9 cellular contexts compared by ENCODE assay signal in genomic region chr15:43872416-43873020, GRCh38. TPM values are rescaled to one million over a fixed set of nuclear protein-coding genes. Genes with fewer than 3 reads are reported as not detected.
DNase-seq lines count a peak whose midpoint lies in the region; ATAC-seq, FAIRE-seq and TF ChIP-seq lines count a peak whose summit lies in the region.
"Had no signal": no experiment of that assay in that cellular context is flagged by ENCODE, and none has a peak within 500 bp of the region (broad histone marks: within the 10 kb centered on the region; RNA-seq: fewer than 3 reads in every experiment).

No MANE protein-coding gene starts in this region.

- H3K4me3 ChIP-seq in H1 (ENCODE audit: extremely low read depth in 1 of 4, insufficient read depth in 2 of 4, low read depth in 3 of 4, low read length in 4 of 4) = no peak overlapping the region

- ATAC-seq in memory B cell (ENCODE audit: low read depth) (peak; percentile 39), GM21825 (IDR thresholded peaks at IDR 0.05; ENCODE audit: unreplicated experiment) (no peak), GM21528 (IDR thresholded peaks at IDR 0.05; ENCODE audit: low FRiP score, unreplicated experiment) (no peak)
- ATAC-seq: activated T-cell treated with anti-CD3 and anti-CD28 coated beads, Interleukin-2, amount 50 U/mL, for 72 hours had no signal

- H4K5ac ChIP-seq in H1 (ENCODE audit: insufficient read length, low read depth, low read length) = no peak overlapping the region

- DNase-seq in D341Med (ENCODE audit: low spot score) = peak; percentile 67
- peak; percentile 44 for DNase-seq in H54 (ENCODE audit: insufficient read length, low spot score)
- peak; percentile 47 for DNase-seq in RCC 7860 (ENCODE audit: low spot score)
- DNase-seq in H1 (ENCODE audit: low read depth in 1 of 2, low spot score in 2 of 2) = peak; percentile 27 to 60
- peak in 1 of 2 donors; percentile 8 for DNase-seq in memory B cell (ENCODE audit: low spot score in 2 of 2)
- no peak for DNase-seq in stimulated activated CD4-positive, alpha-beta T cell treated with anti-CD3 and anti-CD28 coated beads, Interleukin-2, amount 100 ng/mL, for 48 hours

- POLR2A ChIA-PET in H1 (lab: Charles Lee; ENCODE audit: partially characterized antibody) = no interaction called here

- no peaks in the 10 kb centered on the region for H3K79me2 ChIP-seq in H1 (ENCODE audit: control insufficient read depth in 1 of 2, insufficient read depth in 2 of 2, low read length in 2 of 2)

- no peaks in the 10 kb centered on the region for H3K27me3 ChIP-seq in H1 (replicated peaks in 1 of 4; ENCODE audit: control insufficient read depth in 3 of 4, extremely low read depth in 1 of 4, insufficient read depth in 3 of 4, low read length in 3 of 4)

- H3K4ac ChIP-seq in H1 (replicated peaks; ENCODE audit: insufficient read length, low read depth, low read length) = no peak overlapping the region

- H2BK20ac ChIP-seq in H1 (ENCODE audit: low read length) = no peak overlapping the region

- H3K27ac ChIP-seq in H1 (ENCODE audit: low read depth, low read length) = no peak overlapping the region

- H3K9me3 ChIP-seq in H1 (ENCODE audit: insufficient read depth in 2 of 2, low read depth in 1 of 2, low read length in 1 of 2) = no peaks in the 10 kb centered on the region

- WGBS in H1 (ENCODE audit: extremely low coverage in 1 of 2, insufficient coverage in 1 of 2, insufficient read length in 1 of 2, insufficient replicate concordance in 2 of 2, low coverage in 1 of 2, low lambda C conversion rate in 2 of 2, missing lambda C conversion rate in 1 of 2), 2 experiments = 77% methylated on average over 6 of the region's 6 CpGs; no CpG with 5 or more reads in 1 of the 2 experiments

- H3K9ac ChIP-seq in H1 (replicated peaks in 1 of 4; ENCODE audit: extremely low read depth in 1 of 4, low read depth in 3 of 4, low read length in 3 of 4) = no peak overlapping the region

- CTCF ChIA-PET in H1 (lab: Charles Lee; ENCODE audit: partially characterized antibody) = interaction anchor here (0.6 to 4.4 kb wide), 17 partner anchors 9 to 257 kb away, joined by 3 to 30 read pairs (median 4); no protein-coding TSS in a partner anchor

- H2BK15ac ChIP-seq in H1 (ENCODE audit: low read length) = no peak overlapping the region

- H3K27me3 Mint-ChIP-seq in memory B cell = no peaks in the 10 kb centered on the region

- H2BK5ac ChIP-seq in H1 (ENCODE audit: low read depth, low read length) = no peak overlapping the region

- H3K36me3 ChIP-seq in H1 (ENCODE audit: control insufficient read depth in 2 of 4, insufficient read depth in 4 of 4, low read length in 3 of 4) = peaks cover 0 to 7% (median 0%) of the 10 kb centered on the region in 4 experiments; a peak in 5 of 8 replicates

- H2AK5ac ChIP-seq in H1 (ENCODE audit: low read depth, low read length) = no peak overlapping the region

- H3K27ac Mint-ChIP-seq in memory B cell = no peak overlapping the region
- H3K27ac Mint-ChIP-seq: activated T-cell treated with anti-CD3 and anti-CD28 coated beads, Interleukin-2, amount 50 U/mL, for 72 hours had no signal

- TF ChIP-seq EP300 in H1 (IDR thresholded peaks at IDR 0.05; ENCODE audit: borderline replicate concordance in 1 of 2, low read depth in 2 of 2, low read length in 2 of 2) = no peak

- H4K91ac ChIP-seq in H1 (replicated peaks; ENCODE audit: insufficient read length, low read length) = no peak overlapping the region

- no peak overlapping the region for H3K4me3 Mint-ChIP-seq in memory B cell
- H3K4me3 Mint-ChIP-seq: activated T-cell treated with anti-CD3 and anti-CD28 coated beads, Interleukin-2, amount 50 U/mL, for 72 hours had no signal

- peaks cover 4% of the 10 kb centered on the region for H3K36me3 Mint-ChIP-seq in memory B cell

- H3K4me2 ChIP-seq in H1 (ENCODE audit: insufficient read depth in 1 of 2, low read depth in 2 of 2, low read length in 2 of 2) = no peak overlapping the region

- no peaks in the 10 kb centered on the region for H3K4me1 ChIP-seq in H1 (replicated peaks in 1 of 4; ENCODE audit: control insufficient read depth in 3 of 4, insufficient read depth in 4 of 4, low read length in 3 of 4)

- no peak overlapping the region for H4K8ac ChIP-seq in H1 (ENCODE audit: extremely low read depth, insufficient read depth, low read length)

- H2BK120ac ChIP-seq in H1 (replicated peaks; ENCODE audit: low read depth, low read length) = no peak overlapping the region

- no peak overlapping the region for H3K23ac ChIP-seq in H1 (ENCODE audit: insufficient read length)

- TF ChIP-seq RAD21 in H1 (IDR thresholded peaks at IDR 0.05 in 1 of 2, conservative IDR thresholded peaks at IDR 0.05 in 1 of 2; ENCODE audit: low read depth in 2 of 2, low read length in 2 of 2) = peak; percentile 80 to 86

- H2AFZ ChIP-seq in H1 (ENCODE audit: low read length) = no peak overlapping the region

- H3K14ac ChIP-seq in H1 (ENCODE audit: insufficient read length) = no peak overlapping the region

- peaks cover 2% of the 10 kb centered on the region for H3K4me1 Mint-ChIP-seq in memory B cell

- H3K56ac ChIP-seq in H1 (replicated peaks; ENCODE audit: insufficient read length, low read depth, low read length) = no peak overlapping the region

- TF ChIP-seq POLR2A in H54 (IDR thresholded peaks at IDR 0.05; ENCODE audit: low read depth, low read length) (no peak), H1 (IDR thresholded peaks at IDR 0.05; ENCODE audit: control extremely low read depth in 1 of 2, low read depth in 2 of 2, low read length in 2 of 2) (no peak)

- H4K20me1 ChIP-seq in H1 (replicated peaks in 1 of 2; ENCODE audit: control insufficient read depth in 1 of 2, insufficient read depth in 2 of 2, low read length in 2 of 2) = peaks cover 0 to 3% of the 10 kb centered on the region in 2 experiments

- peak; percentile 44 to 81 (median 66) for TF ChIP-seq CTCF in H1 (IDR thresholded peaks at IDR 0.05; ENCODE audit: control extremely low read depth in 1 of 3, insufficient read depth in 1 of 3, low read depth in 1 of 3, low read length in 3 of 3)

- no peaks in the 10 kb centered on the region for H3K9me3 Mint-ChIP-seq in memory B cell
- H3K9me3 Mint-ChIP-seq: activated T-cell treated with anti-CD3 and anti-CD28 coated beads, Interleukin-2, amount 50 U/mL, for 72 hours had no signal

- no peaks in the 10 kb centered on the region for H3K23me2 ChIP-seq in H1 (ENCODE audit: low read depth, low read length)

- FAIRE-seq in H54 (lab: Jason Lieb, UNC) (peak; percentile 75), RCC 7860 (lab: Jason Lieb, UNC) (no peak), H1 (lab: Jason Lieb, UNC) (peak; percentile 81)

- H2BK12ac ChIP-seq in H1 (ENCODE audit: low read depth, low read length) = no peak overlapping the region

- H3K79me1 ChIP-seq in H1 (ENCODE audit: low read depth, low read length) = no peaks in the 10 kb centered on the region

- no peak overlapping the region for H3K18ac ChIP-seq in H1 (ENCODE audit: extremely low read depth, low read length)

TF ChIP-seq in H1, 55 proteins besides CTCF, POLR2A, EP300 and RAD21:
- TF ChIP-seq CHD2 (IDR thresholded peaks at IDR 0.05; ENCODE audit: low read length) (no peak), BRCA1 (IDR thresholded peaks at IDR 0.05; ENCODE audit: low read depth, low read length) (no peak), PHF8 (conservative IDR thresholded peaks at IDR 0.05; ENCODE audit: low read depth, low read length) (no peak), CHD1 (IDR thresholded peaks at IDR 0.05; ENCODE audit: low read depth, low read length) (no peak), GTF2F1 (IDR thresholded peaks at IDR 0.05; ENCODE audit: borderline replicate concordance, low read depth, low read length) (no peak), RFX5 (IDR thresholded peaks at IDR 0.05; ENCODE audit: borderline replicate concordance, low read depth, low read length) (no peak), CBX5 (IDR thresholded peaks at IDR 0.05; ENCODE audit: low read depth, low read length) (no peak), EGR1 (IDR thresholded peaks at IDR 0.05; ENCODE audit: borderline replicate concordance, low read depth, low read length) (no peak)
- TF ChIP-seq, protein P1, sequence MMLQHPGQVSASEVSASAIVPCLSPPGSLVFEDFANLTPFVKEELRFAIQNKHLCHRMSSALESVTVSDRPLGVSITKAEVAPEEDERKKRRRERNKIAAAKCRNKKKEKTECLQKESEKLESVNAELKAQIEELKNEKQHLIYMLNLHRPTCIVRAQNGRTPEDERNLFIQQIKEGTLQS (IDR thresholded peaks at IDR 0.05; ENCODE audit: insufficient read depth, low read depth, low read length) = no peak
- TF ChIP-seq, protein P2, sequence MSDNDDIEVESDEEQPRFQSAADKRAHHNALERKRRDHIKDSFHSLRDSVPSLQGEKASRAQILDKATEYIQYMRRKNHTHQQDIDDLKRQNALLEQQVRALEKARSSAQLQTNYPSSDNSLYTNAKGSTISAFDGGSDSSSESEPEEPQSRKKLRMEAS (IDR thresholded peaks at IDR 0.05) = no peak
TF ChIP-seq in H1: peak in this region for 0.

RNA-seq across cellular contexts. Expression of gene WDR76, which starts 45.7 kb away (rescaled TPM):
- 18.9 and 19.6 TPM in 2 replicates for total RNA-seq in H1 (2021; fragmentation: NEBNext Ultra II Directional; extraction: Animal tissue kit (Norgen Biotek cat#: 25700))
- 2.7 and 4.1 TPM in 2 replicates for polyA plus RNA-seq in H1 (2011; rRNA removed)
- polyA plus RNA-seq in H1 (2011; cell fraction: cytosol; rRNA removed) = 5.2 TPM
- 3.1 TPM for polyA plus RNA-seq in H1 (2011; cell fraction: nucleus; rRNA removed)
- polyA plus RNA-seq in H1 (2012, experiment 1 of 2) = 8.7 to 14.6 TPM (median 10.9 TPM) in 4 replicates
- 2.6 TPM for polyA plus RNA-seq in H1 (2012, experiment 2 of 2)
- 19.2 TPM for polyA plus RNA-seq in H1 (2013, experiment 1 of 2)
- 18.9 TPM for polyA plus RNA-seq in H1 (2013, experiment 2 of 2)
- polyA minus RNA-seq in H1 (2011; rRNA and poly(A)+ RNA removed) = 12.4 and 16.2 TPM in 2 replicates
- polyA minus RNA-seq in H1 (2011; cell fraction: cytosol; rRNA and poly(A)+ RNA removed) = 6.6 TPM
- polyA minus RNA-seq in H1 (2011; cell fraction: nucleus; rRNA and poly(A)+ RNA removed) = 8.4 TPM

RNA-seq across cellular contexts. Expression of gene MFAP1, which starts 48.0 kb away (rescaled TPM):
- 36.6 and 36.7 TPM in 2 replicates for total RNA-seq in H1 (2021; fragmentation: NEBNext Ultra II Directional; extraction: Animal tissue kit (Norgen Biotek cat#: 25700))
- 11.0 and 23.6 TPM in 2 replicates for polyA plus RNA-seq in H1 (2011; rRNA removed)
- polyA plus RNA-seq in H1 (2011; cell fraction: cytosol; rRNA removed) = 26.8 TPM
- 8.9 TPM for polyA plus RNA-seq in H1 (2011; cell fraction: nucleus; rRNA removed)
- polyA plus RNA-seq in H1 (2012, experiment 1 of 2) = 40.7 to 49.0 TPM (median 42.9 TPM) in 4 replicates
- polyA plus RNA-seq in H1 (2012, experiment 2 of 2) = 6.1 TPM
- polyA plus RNA-seq in H1 (2013, experiment 1 of 2) = 32.2 TPM
- polyA plus RNA-seq in H1 (2013, experiment 2 of 2) = 30.8 TPM
- polyA minus RNA-seq in H1 (2011; rRNA and poly(A)+ RNA removed) = 16.4 and 23.3 TPM in 2 replicates
- polyA minus RNA-seq in H1 (2011; cell fraction: cytosol; rRNA and poly(A)+ RNA removed) = 10.3 TPM
- 8.8 TPM for polyA minus RNA-seq in H1 (2011; cell fraction: nucleus; rRNA and poly(A)+ RNA removed)

Comparison
In these comparisons a context has a peak if more than half of its experiments do, and no peak if none do; other contexts are left out.
1. DNase-seq: peak in D341Med (single experiment), H54 (single experiment), RCC 7860 (single experiment) and H1 (2 of 2); none in stimulated activated CD4-positive, alpha-beta T cell treated with anti-CD3 and anti-CD28 coated beads, Interleukin-2, amount 100 ng/mL, for 48 hours (0 of 2).